ENCODE assay signal across 7 cellular contexts in the genomic region with DNA sequence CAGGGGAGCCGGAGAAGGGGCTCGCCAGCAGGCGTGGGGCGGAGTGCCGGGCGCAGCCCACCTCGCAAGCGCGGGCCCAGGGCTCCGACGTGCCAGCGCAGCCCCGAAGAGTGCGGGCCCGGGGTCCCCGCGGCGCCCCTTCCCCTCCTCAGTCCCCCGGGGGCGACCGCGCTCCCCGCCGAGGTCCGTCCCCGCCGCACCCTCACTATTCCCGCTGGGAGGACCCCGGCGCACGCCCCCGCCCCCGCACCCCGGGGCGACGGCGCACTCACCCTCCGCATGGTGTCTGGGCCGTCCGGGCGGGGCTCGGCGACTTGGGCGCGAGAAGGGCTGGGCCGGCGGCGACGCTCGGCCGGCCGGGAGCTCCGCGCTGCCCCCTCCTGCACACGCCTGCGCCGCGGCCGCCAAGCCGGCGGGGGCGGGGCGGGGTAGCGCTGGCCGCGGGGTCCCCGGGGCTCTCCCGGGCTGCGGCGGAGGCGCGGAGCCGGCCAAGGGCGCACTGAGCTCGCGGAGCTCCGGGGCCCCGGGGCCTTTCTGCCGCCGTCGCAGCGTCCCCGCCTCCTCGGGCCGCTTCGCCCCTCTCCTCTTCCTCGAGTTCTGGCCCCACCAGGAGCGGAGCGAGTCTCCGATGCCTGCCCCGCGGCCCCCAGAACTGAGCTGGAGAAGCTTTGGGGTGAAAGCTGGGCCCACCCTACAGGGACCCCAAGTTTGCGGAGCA.
DNase-seq lines count a peak whose midpoint lies in the region; ATAC-seq and TF ChIP-seq lines count a peak whose summit lies in the region.

No MANE protein-coding gene starts in this region.

- intact Hi-C loops in breast epithelium (cut with DNase I; ENCODE audit: low total_unique reads) (no loop called here), right lobe of liver (cut with DNase I) (no loop called here)

- H3K27ac ChIP-seq in breast epithelium (no peak overlapping the region), right lobe of liver (no peak overlapping the region), upper lobe of left lung (peak overlapping the region in 2 of 4 donors; percentile 28 to 50)

- H3K36me3 ChIP-seq in breast epithelium: no peaks in the 10 kb centered on the region
- no peaks in the 10 kb centered on the region for H3K36me3 ChIP-seq in right lobe of liver
- H3K36me3 ChIP-seq in upper lobe of left lung: no peaks in the 10 kb centered on the region

- H3K4me3 ChIP-seq in GM12875 (ENCODE audit: low read depth, low read length) (peak overlapping the region; percentile 91), breast epithelium (peak overlapping the region; percentile 45 to 75 (median 50)), right lobe of liver (peak overlapping the region; percentile 21 to 40 (median 25)), upper lobe of left lung (peak overlapping the region; percentile 35 to 60 (median 53))

- no peak for DNase-seq in breast epithelium (ENCODE audit: low spot score in 2 of 2)
- DNase-seq in right lobe of liver: peak in 1 of 3 donors; percentile 21
- peak in 1 of 2 donors; percentile 88 for DNase-seq in upper lobe of left lung
- DNase-seq in NCI-H2171 treated with DMSO at 0.1 percent for 48 hours (lab: John Stamatoyannopoulos, UW): no peak

- ATAC-seq in GM21367 (IDR thresholded peaks at IDR 0.05; ENCODE audit: unreplicated experiment): peak; percentile 63
- peak; percentile 59 for ATAC-seq in HG03565 (IDR thresholded peaks at IDR 0.05; ENCODE audit: unreplicated experiment)
- ATAC-seq in right lobe of liver: peak; percentile 44 to 64 (median 56)
- ATAC-seq in upper lobe of left lung (ENCODE audit: low FRiP score in 2 of 2): peak in 1 of 2 donors; percentile 92

- TF ChIP-seq POLR2A in breast epithelium (IDR thresholded peaks at IDR 0.05) (no peak), right lobe of liver (IDR thresholded peaks at IDR 0.05) (no peak), upper lobe of left lung (IDR thresholded peaks at IDR 0.05) (no peak)

- TF ChIP-seq CTCF in GM12875 (IDR thresholded peaks at IDR 0.05; ENCODE audit: borderline replicate concordance, insufficient read depth, low read depth, low read length) (no peak), breast epithelium (IDR thresholded peaks at IDR 0.05) (no peak), right lobe of liver (IDR thresholded peaks at IDR 0.05) (no peak), upper lobe of left lung (IDR thresholded peaks at IDR 0.05) (peak in 1 of 6 experiments; percentile 8)

- H3K9me3 ChIP-seq in breast epithelium (no peaks in the 10 kb centered on the region), right lobe of liver (no peaks in the 10 kb centered on the region), upper lobe of left lung (no peaks in the 10 kb centered on the region)

- TF ChIP-seq EP300 in upper lobe of left lung (IDR thresholded peaks at IDR 0.05): no peak

- WGBS in right lobe of liver (ENCODE audit: insufficient coverage, low coverage, low lambda C conversion rate, missing lambda C conversion rate): 0% methylated on average over 1 of the region's 93 CpGs
- WGBS in upper lobe of left lung, 2 donors: 1 to 2% methylated on average over 7 to 22 of the region's 93 CpGs

- H3K27me3 ChIP-seq in breast epithelium: peaks cover 6 to 27% of the 10 kb centered on the region in 2 donors
- peaks cover 0 to 22% of the 10 kb centered on the region in 2 donors for H3K27me3 ChIP-seq in right lobe of liver
- H3K27me3 ChIP-seq in upper lobe of left lung: peaks cover 0 to 21% (median 12%) of the 10 kb centered on the region in 4 donors

- peaks cover 0 to 4% of the 10 kb centered on the region in 2 donors for H3K4me1 ChIP-seq in breast epithelium
- H3K4me1 ChIP-seq in right lobe of liver: peaks cover 0 to 5% (median 0%) of the 10 kb centered on the region in 4 donors
- peaks cover 12 to 33% (median 22%) of the 10 kb centered on the region in 4 donors for H3K4me1 ChIP-seq in upper lobe of left lung

Comparison
In these comparisons a context has a peak if more than half of its experiments do, and no peak if none do; other contexts are left out.
1. H3K4me3 ChIP-seq: peak in every context shown above with its lines; median percentile 91 in GM12875; 53 in upper lobe of left lung; 50 in breast epithelium; 25 in right lobe of liver.